Comparison of ENCODE assay signal across 8 cellular contexts in genomic region chr1:15850450-15851079, GRCh38. TPM values are rescaled to one million over a fixed set of nuclear protein-coding genes. Genes with fewer than 3 reads are reported as not detected.
DNase-seq lines count a peak whose midpoint lies in the region; ATAC-seq and TF ChIP-seq lines count a peak whose summit lies in the region.

No MANE protein-coding gene starts in this region.

- WGBS in prostate gland: 13% methylated on average over 2 of the region's 2 CpGs

- TF ChIP-seq POLR2A in prostate gland (IDR thresholded peaks at IDR 0.05): no peak

- H3K27ac ChIP-seq in epithelial cell of prostate (peak overlapping the region; percentile 90), prostate gland (peak overlapping the region; percentile 96 to 98)

- no peaks in the 10 kb centered on the region for H3K27me3 ChIP-seq in NT2/D1 (ENCODE audit: insufficient read depth, insufficient read length)
- no peaks in the 10 kb centered on the region for H3K27me3 ChIP-seq in prostate gland (replicated peaks; ENCODE audit: insufficient read depth)

- H3K9ac ChIP-seq in ES-I3 (ENCODE audit: low read depth, low read length): peak overlapping the region; percentile 72; the same call in 1 of the 2 replicates
- peak overlapping the region; percentile 38 for H3K9ac ChIP-seq in NT2/D1 (ENCODE audit: insufficient read length, low read depth)

- intact Hi-C loops in prostate gland (cut with DNase I): no loop called here
- intact Hi-C loops in left colon (cut with DNase I, micrococcal nuclease): no loop called here

- H3K4me1 ChIP-seq in ES-I3 (ENCODE audit: insufficient read depth, low read length) (peaks cover 17% of the 10 kb centered on the region), NT2/D1 (ENCODE audit: insufficient read depth, insufficient read length) (no peaks in the 10 kb centered on the region), prostate gland (replicated peaks) (no peaks in the 10 kb centered on the region)

- H3K9me3 ChIP-seq in ES-I3 (ENCODE audit: control insufficient read depth, insufficient read depth, low read length): no peaks in the 10 kb centered on the region
- H3K9me3 ChIP-seq in NT2/D1 (ENCODE audit: insufficient read depth, low read length): no peaks in the 10 kb centered on the region
- no peaks in the 10 kb centered on the region for H3K9me3 ChIP-seq in prostate gland

- no peak overlapping the region for H3K4me3 ChIP-seq in NT2/D1 (ENCODE audit: insufficient read length, low read depth)
- peak overlapping the region in 1 of 2 donors; percentile 93 for H3K4me3 ChIP-seq in prostate gland

- DNase-seq in NT2/D1 (ENCODE audit: low read depth, low spot score) (no peak), epithelial cell of prostate (ENCODE audit: low read depth, low spot score) (no peak), prostate gland (ENCODE audit: low spot score) (no peak), left colon (no peak), AG08396 (ENCODE audit: low spot score) (no peak)

- no peaks in the 10 kb centered on the region for H3K36me3 ChIP-seq in ES-I3 (ENCODE audit: insufficient read depth, low read length)
- no peaks in the 10 kb centered on the region for H3K36me3 ChIP-seq in NT2/D1 (ENCODE audit: insufficient read depth, insufficient read length, low read length)
- H3K36me3 ChIP-seq in prostate gland: no peaks in the 10 kb centered on the region

- TF ChIP-seq CTCF in prostate gland (IDR thresholded peaks at IDR 0.05): no peak

- ATAC-seq in HG03108 (IDR thresholded peaks at IDR 0.05; ENCODE audit: unreplicated experiment) (no peak), HG02759 (IDR thresholded peaks at IDR 0.05; ENCODE audit: unreplicated experiment) (no peak), left colon (no peak)

RNA-seq across cellular contexts. Expression of gene SPEN, which starts 3.1 kb away (rescaled TPM):
- total RNA-seq in prostate gland (10 to 100 TPM; 31.9 to 48.3 TPM), left colon (10 to 100 TPM; 46.7 to 47.6 TPM)

RNA-seq across cellular contexts. Expression of gene UQCRHL, which starts 43.1 kb away (rescaled TPM):
- total RNA-seq in prostate gland: 1 to 10 TPM; 1.6 to 2.4 TPM
- total RNA-seq in left colon: 1 to 10 TPM; 2.2 to 2.6 TPM
